In genomic region chr11:117560786-117561530, GRCh38 we compare ENCODE assay signal across 13 cellular contexts.
A peak's percentile ranks its signal among the peaks of the same experiment; 100 is the strongest.
DNase-seq lines count a peak whose midpoint lies in the region; ATAC-seq and TF ChIP-seq lines count a peak whose summit lies in the region.
"Had no signal": no experiment of that assay in that cellular context is flagged by ENCODE, and none has a peak within 500 bp of the region (broad histone marks: within the 10 kb centered on the region; RNA-seq: fewer than 3 reads in every experiment).

No MANE protein-coding gene starts in this region.

- H3K27me3 ChIP-seq in WERI-Rb-1 (ENCODE audit: insufficient read depth, low read depth, severe bottlenecking) (no peaks in the 10 kb centered on the region), upper lobe of right lung (no peaks in the 10 kb centered on the region)

- TF ChIP-seq CTCF in NB4 (IDR thresholded peaks at IDR 0.05; ENCODE audit: low read depth, low read length) (no peak), WERI-Rb-1 (IDR thresholded peaks at IDR 0.05; ENCODE audit: low read depth, low read length) (no peak), upper lobe of right lung (IDR thresholded peaks at IDR 0.05) (no peak)

- no peaks in the 10 kb centered on the region for H3K4me1 ChIP-seq in upper lobe of right lung

- H3K9me3 ChIP-seq in WERI-Rb-1 (ENCODE audit: severe bottlenecking) (no peaks in the 10 kb centered on the region), upper lobe of right lung (no peaks in the 10 kb centered on the region)

- no peak for TF ChIP-seq POLR2A in NB4 (IDR thresholded peaks at IDR 0.05; ENCODE audit: extremely low read depth, insufficient read length)

- H3K4me3 ChIP-seq in NB4 (ENCODE audit: low read depth, low read length) (no peak overlapping the region), WERI-Rb-1 (ENCODE audit: low read depth, low read length) (no peak overlapping the region), upper lobe of right lung (no peak overlapping the region)
- H3K4me3 ChIP-seq: GM23248 had no signal

- H3K27me3 Mint-ChIP-seq in activated naive CD8-positive, alpha-beta T cell treated with anti-CD3 and anti-CD28 coated beads, Interleukin-2, amount 50 U/mL, for 24 hours = no peaks in the 10 kb centered on the region
- H3K27me3 Mint-ChIP-seq in activated naive CD8-positive, alpha-beta T cell treated with anti-CD3 and anti-CD28 coated beads for 36 hours = no peaks in the 10 kb centered on the region

- H3K9me3 Mint-ChIP-seq in activated naive CD8-positive, alpha-beta T cell treated with anti-CD3 and anti-CD28 coated beads, Interleukin-2, amount 50 U/mL, for 24 hours = no peaks in the 10 kb centered on the region
- H3K9me3 Mint-ChIP-seq in activated naive CD8-positive, alpha-beta T cell treated with anti-CD3 and anti-CD28 coated beads for 36 hours = no peaks in the 10 kb centered on the region

- ATAC-seq in activated naive CD8-positive, alpha-beta T cell treated with anti-CD3 and anti-CD28 coated beads, Interleukin-2, amount 50 U/mL, for 24 hours = peak; percentile 26
- ATAC-seq in upper lobe of right lung (no peak), HG03460 (IDR thresholded peaks at IDR 0.05; ENCODE audit: unreplicated experiment) (no peak)
- ATAC-seq: Panc1, SK-N-SH treated with all-trans-retinoic acid at 6 μM for 48 hours had no signal

- no peaks in the 10 kb centered on the region for H3K36me3 Mint-ChIP-seq in activated naive CD8-positive, alpha-beta T cell treated with anti-CD3 and anti-CD28 coated beads, Interleukin-2, amount 50 U/mL, for 24 hours (ENCODE audit: low read depth)
- no peaks in the 10 kb centered on the region for H3K36me3 Mint-ChIP-seq in activated naive CD8-positive, alpha-beta T cell treated with anti-CD3 and anti-CD28 coated beads for 36 hours

- DNase-seq in activated naive CD8-positive, alpha-beta T cell treated with anti-CD3 and anti-CD28 coated beads, Interleukin-2, amount 50 U/mL, for 24 hours = no peak
- DNase-seq in activated naive CD8-positive, alpha-beta T cell treated with anti-CD3 and anti-CD28 coated beads for 36 hours = no peak
- DNase-seq in NB4 (ENCODE audit: low read depth) (peak; percentile 22), WERI-Rb-1 (peak; percentile 46), upper lobe of right lung (peak; percentile 42), C1 segment of cervical spinal cord (lab: John Stamatoyannopoulos, UW) (no peak)
- DNase-seq: GM23248, NCI-H1694 treated with DMSO at 0.1 percent for 48 hours, NCI-H510A, Right ventricle myocardium superior had no signal

- no peak overlapping the region for H3K27ac ChIP-seq in WERI-Rb-1
- H3K27ac ChIP-seq in upper lobe of right lung = no peak overlapping the region
- H3K27ac ChIP-seq: GM23248 had no signal

- intact Hi-C loops in upper lobe of right lung (cut with DNase I) = no loop called here

- H3K27ac Mint-ChIP-seq in activated naive CD8-positive, alpha-beta T cell treated with anti-CD3 and anti-CD28 coated beads, Interleukin-2, amount 50 U/mL, for 24 hours = no peak overlapping the region
- H3K27ac Mint-ChIP-seq in activated naive CD8-positive, alpha-beta T cell treated with anti-CD3 and anti-CD28 coated beads for 36 hours = no peak overlapping the region

- H3K4me3 Mint-ChIP-seq in activated naive CD8-positive, alpha-beta T cell treated with anti-CD3 and anti-CD28 coated beads, Interleukin-2, amount 50 U/mL, for 24 hours = no peak overlapping the region
- H3K4me3 Mint-ChIP-seq in activated naive CD8-positive, alpha-beta T cell treated with anti-CD3 and anti-CD28 coated beads for 36 hours = no peak overlapping the region

- H3K4me1 Mint-ChIP-seq in activated naive CD8-positive, alpha-beta T cell treated with anti-CD3 and anti-CD28 coated beads, Interleukin-2, amount 50 U/mL, for 24 hours = no peaks in the 10 kb centered on the region
- no peaks in the 10 kb centered on the region for H3K4me1 Mint-ChIP-seq in activated naive CD8-positive, alpha-beta T cell treated with anti-CD3 and anti-CD28 coated beads for 36 hours

- H3K36me3 ChIP-seq in WERI-Rb-1 = no peaks in the 10 kb centered on the region
- no peaks in the 10 kb centered on the region for H3K36me3 ChIP-seq in upper lobe of right lung

Comparison
In these comparisons a context has a peak if more than half of its experiments do, and no peak if none do; other contexts are left out.
1. DNase-seq: peak in NB4 (single experiment), WERI-Rb-1 (single experiment) and upper lobe of right lung (single experiment); none in activated naive CD8-positive, alpha-beta T cell treated with anti-CD3 and anti-CD28 coated beads, Interleukin-2, amount 50 U/mL, for 24 hours (single experiment), activated naive CD8-positive, alpha-beta T cell treated with anti-CD3 and anti-CD28 coated beads for 36 hours (single experiment) and C1 segment of cervical spinal cord (0 of 14).